ENCODE assay signal across 8 cellular contexts in genomic region chr10:74213571-74214162, GRCh38.
DNase-seq lines count a peak whose midpoint lies in the region; ATAC-seq and TF ChIP-seq lines count a peak whose summit lies in the region.

No MANE protein-coding gene starts in this region.

- H3F3A ChIP-seq in SU-DHL-6 (ENCODE audit: insufficient read depth): no peaks in the 10 kb centered on the region

- intact Hi-C loops in mucosa of descending colon (cut with DNase I, micrococcal nuclease): no loop called here

- no peaks in the 10 kb centered on the region for H3K9me3 ChIP-seq in SU-DHL-6 (ENCODE audit: insufficient read depth, low read length)
- H3K9me3 ChIP-seq in mucosa of descending colon: no peaks in the 10 kb centered on the region

- no peaks in the 10 kb centered on the region for H3K4me1 ChIP-seq in mucosa of descending colon (ENCODE audit: low read depth)

- H3K4me3 ChIP-seq in SU-DHL-6 (ENCODE audit: insufficient read depth, low read length, poor library complexity, severe bottlenecking) (no peak overlapping the region), mucosa of descending colon (no peak overlapping the region)

- H3K4me2 ChIP-seq in SU-DHL-6 (ENCODE audit: low read depth, low read length, poor library complexity, severe bottlenecking): no peak overlapping the region

- H3K9me2 ChIP-seq in SU-DHL-6 (replicated peaks; ENCODE audit: insufficient read depth, low read length): no peaks in the 10 kb centered on the region

- H3K36me3 ChIP-seq in SU-DHL-6 (ENCODE audit: low read length) (no peaks in the 10 kb centered on the region; the same call in 1 of the 2 replicates), mucosa of descending colon (ENCODE audit: low read depth) (no peaks in the 10 kb centered on the region)

- H3K27ac ChIP-seq in SU-DHL-6 (ENCODE audit: low read depth, low read length) (no peak overlapping the region), caudate nucleus (ENCODE audit: low read depth, low read length) (no peak overlapping the region)

- no peak overlapping the region for H2AFZ ChIP-seq in SU-DHL-6 (ENCODE audit: low read depth, low read length, severe bottlenecking)

- DNase-seq in AML-193 (lab: John Stamatoyannopoulos, UW) (peak; percentile 21 to 28), GM13977 (ENCODE audit: low spot score) (peak; percentile 45), cerebellar cortex (ENCODE audit: low spot score) (peak; percentile 36), mucosa of descending colon (peak in 2 of 3 donors; percentile 51 to 61), caudate nucleus (lab: John Stamatoyannopoulos, UW) (no peak)

- peaks cover 17% of the 10 kb centered on the region; the same call in 1 of the 2 replicates for H3K79me2 ChIP-seq in SU-DHL-6 (ENCODE audit: insufficient read depth, low read length)

- peak; percentile 47 for TF ChIP-seq CTCF in GM13977 (IDR thresholded peaks at IDR 0.05; ENCODE audit: extremely low read depth, insufficient read depth, missing control alignments)
- TF ChIP-seq CTCF in SU-DHL-6 (IDR thresholded peaks at IDR 0.05; ENCODE audit: insufficient read depth, low read length, poor library complexity, severe bottlenecking): peak; percentile 46
- no peak for TF ChIP-seq CTCF in mucosa of descending colon (IDR thresholded peaks at IDR 0.05)

- no peaks in the 10 kb centered on the region for H4K20me1 ChIP-seq in SU-DHL-6 (ENCODE audit: low read depth, low read length)

- no peak overlapping the region for H3K9ac ChIP-seq in SU-DHL-6 (ENCODE audit: low read length)

- in situ Hi-C loops in GM13977 (cut with MboI; ENCODE audit: low pct_unique_long_range_greater_than_20kb, low sequenced_read_pairs, unreplicated experiment): no loop called here

- H3K27me3 ChIP-seq in SU-DHL-6 (ENCODE audit: low read length): no peaks in the 10 kb centered on the region

- ATAC-seq in mucosa of descending colon (no peak), HG03565 (IDR thresholded peaks at IDR 0.05; ENCODE audit: unreplicated experiment) (no peak), GM18511 (IDR thresholded peaks at IDR 0.05; ENCODE audit: unreplicated experiment) (no peak)

Comparison
In these comparisons a context has a peak if more than half of its experiments do, and no peak if none do; other contexts are left out.
1. DNase-seq: peak in AML-193 (2 of 2), GM13977 (single experiment), cerebellar cortex (single experiment) and mucosa of descending colon (2 of 3); none in caudate nucleus (0 of 61).